Comparison of ENCODE assay signal across 28 cellular contexts in the genomic region with DNA sequence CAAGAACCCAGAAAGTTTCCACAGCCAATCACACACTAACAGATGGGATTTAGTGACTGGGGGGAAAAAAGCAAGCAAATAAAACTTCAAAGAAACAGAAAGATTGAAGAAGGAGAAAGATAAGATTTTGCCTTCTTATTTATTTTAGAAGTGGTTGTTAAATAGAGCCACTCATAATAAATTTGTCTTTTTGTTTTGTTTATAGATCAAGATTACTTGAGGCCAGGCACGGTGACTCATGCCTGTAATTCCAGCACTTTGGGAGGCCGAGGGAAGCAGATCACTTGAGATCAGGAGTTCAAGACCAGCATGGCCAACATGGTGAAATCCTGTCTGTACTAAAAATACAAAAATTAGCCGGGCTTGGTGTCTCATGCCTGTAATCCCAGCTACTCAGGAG.
DNase-seq lines count a peak whose midpoint lies in the region; ATAC-seq and TF ChIP-seq lines count a peak whose summit lies in the region.
"Had no signal": no experiment of that assay in that cellular context is flagged by ENCODE, and none has a peak within 500 bp of the region (broad histone marks: within the 10 kb centered on the region; RNA-seq: fewer than 3 reads in every experiment).

No MANE protein-coding gene starts in this region.

- no peak overlapping the region for H3K4ac ChIP-seq in mesenchymal stem cell (ENCODE audit: low read depth in 1 of 2, low read length in 2 of 2)

- H3K9me3 ChIP-seq in BLaER1 treated with 17β-estradiol and CSF1 and Interleukin-3, amounts not matched to agents 10 nM and 100 nM (replicated peaks in 1 of 11), result peaks cover 0 to 9% (median 0%) of the 10 kb centered on the region in 11 experiments; a peak in 2 of 22 replicates
- H3K9me3 ChIP-seq in body of pancreas (no peaks in the 10 kb centered on the region), mesenchymal stem cell (ENCODE audit: control insufficient read depth, low read length) (no peaks in the 10 kb centered on the region), HAP-1 (no peaks in the 10 kb centered on the region)
- H3K9me3 ChIP-seq: breast epithelium, right atrium auricular region, suprapubic skin had no signal

- H4K8ac ChIP-seq in mesenchymal stem cell (ENCODE audit: low read length), result no peak overlapping the region

- no peak overlapping the region for H2BK12ac ChIP-seq in mesenchymal stem cell (ENCODE audit: low read length in 2 of 2)

- H3K4me2 ChIP-seq in BLaER1 treated with 17β-estradiol and CSF1 and Interleukin-3, amounts not matched to agents 10 nM and 100 nM, result peak overlapping the region; percentile 2 to 92 (median 87); a peak in 19 of 22 replicates
- H3K4me2 ChIP-seq in mesenchymal stem cell (ENCODE audit: low read length, poor library complexity, severe bottlenecking), result no peak overlapping the region

- intact Hi-C loops in body of pancreas (cut with DNase I), result no loop called here

- H3K4me1 ChIP-seq in BLaER1 treated with 17β-estradiol and CSF1 and Interleukin-3, amounts not matched to agents 10 nM and 100 nM, result peaks cover 79 to 100% (median 95%) of the 10 kb centered on the region in 10 experiments
- peaks cover 6% of the 10 kb centered on the region for H3K4me1 ChIP-seq in body of pancreas
- no peaks in the 10 kb centered on the region for H3K4me1 ChIP-seq in mesenchymal stem cell (ENCODE audit: control insufficient read depth, insufficient read depth, low read depth, low read length)
- H3K4me1 ChIP-seq in HAP-1, result no peaks in the 10 kb centered on the region
- H3K4me1 ChIP-seq: breast epithelium, foreskin keratinocyte, suprapubic skin had no signal

- ATAC-seq in body of pancreas (no peak), HG02973 (IDR thresholded peaks at IDR 0.05; ENCODE audit: unreplicated experiment) (no peak), HG03439 (IDR thresholded peaks at IDR 0.05; ENCODE audit: unreplicated experiment) (no peak)
- ATAC-seq: activated CD4-positive, alpha-beta T cell treated with anti-CD3 and anti-CD28 coated beads for 36 hours; foreskin keratinocyte; T-cell had no signal

- H3K9ac ChIP-seq in BLaER1 treated with 17β-estradiol and CSF1 and Interleukin-3, amounts not matched to agents 10 nM and 100 nM, result peak overlapping the region in 8 of 11 experiments; percentile 56 to 85 (median 79); a peak in 15 of 22 replicates
- no peak overlapping the region for H3K9ac ChIP-seq in mesenchymal stem cell (ENCODE audit: low read length)

- no peak overlapping the region for H2BK5ac ChIP-seq in mesenchymal stem cell (ENCODE audit: low read depth, low read length, poor library complexity, severe bottlenecking)

- peak; percentile 45 for DNase-seq in LHCN-M2 (ENCODE audit: low read depth)
- peak in 3 of 4 donors; percentile 18 to 34 (median 20) for DNase-seq in body of pancreas
- DNase-seq in mesenchymal stem cell, result peak; percentile 53
- no peak for DNase-seq in HAP-1 (ENCODE audit: low spot score in 2 of 2)
- no peak for DNase-seq in NCI-H345 (lab: John Stamatoyannopoulos, UW)
- DNase-seq: activated CD4-positive, alpha-beta T cell treated with anti-CD3 and anti-CD28 coated beads for 36 hours; activated naive CD8-positive, alpha-beta T cell treated with anti-CD3 and anti-CD28 coated beads for 36 hours; CD4-positive, alpha-beta memory T cell; cortex of kidney; DMS153; foreskin keratinocyte; H7; hippocampal formation; MM.1S; NCI-H1436 treated with DMSO at 0.1 percent for 48 hours; NCI-H2171; NCI-H774; occipital lobe; OCI-M1; SHP77; stimulated activated CD4-positive, alpha-beta T cell treated with anti-CD3 and anti-CD28 coated beads, Interleukin-15, amount 100 ng/mL, for 24 hours; T-cell had no signal

- H3K4me3 ChIP-seq in BLaER1 treated with 17β-estradiol and CSF1 and Interleukin-3, amounts not matched to agents 10 nM and 100 nM, result no peak overlapping the region
- no peak overlapping the region for H3K4me3 ChIP-seq in body of pancreas
- H3K4me3 ChIP-seq in mesenchymal stem cell (ENCODE audit: insufficient read depth in 1 of 2, low read depth in 1 of 2, low read length in 2 of 2), result no peak overlapping the region
- H3K4me3 ChIP-seq in HAP-1, result no peak overlapping the region
- H3K4me3 ChIP-seq: breast epithelium, right atrium auricular region, suprapubic skin had no signal

- no peak overlapping the region for H3K23ac ChIP-seq in mesenchymal stem cell (ENCODE audit: low read length in 2 of 2)

- no peaks in the 10 kb centered on the region for H4K20me1 ChIP-seq in BLaER1 treated with 17β-estradiol and CSF1 and Interleukin-3, amounts not matched to agents 10 nM and 100 nM

- H3K14ac ChIP-seq in mesenchymal stem cell (ENCODE audit: low read length in 2 of 2), result no peak overlapping the region

- H3K27me3 ChIP-seq in BLaER1 treated with 17β-estradiol and CSF1 and Interleukin-3, amounts not matched to agents 10 nM and 100 nM, result no peaks in the 10 kb centered on the region
- H3K27me3 ChIP-seq in body of pancreas, result no peaks in the 10 kb centered on the region
- no peaks in the 10 kb centered on the region for H3K27me3 ChIP-seq in mesenchymal stem cell (ENCODE audit: control insufficient read depth in 1 of 2, insufficient read depth in 1 of 2, low read length in 2 of 2)
- no peaks in the 10 kb centered on the region for H3K27me3 ChIP-seq in HAP-1 (ENCODE audit: low read depth)
- H3K27me3 ChIP-seq: breast epithelium, foreskin keratinocyte, right atrium auricular region, suprapubic skin had no signal

- no peak overlapping the region for H4K91ac ChIP-seq in mesenchymal stem cell (ENCODE audit: low read length)

- in situ Hi-C loops in HAP-1 (cut with MboI; ENCODE audit: low sequenced_read_pairs), result no loop called here

- no peaks in the 10 kb centered on the region for H3K36me3 ChIP-seq in BLaER1 treated with 17β-estradiol and CSF1 and Interleukin-3, amounts not matched to agents 10 nM and 100 nM
- no peaks in the 10 kb centered on the region for H3K36me3 ChIP-seq in body of pancreas (replicated peaks in 1 of 2; ENCODE audit: insufficient read depth in 1 of 2, low read depth in 2 of 2)
- no peaks in the 10 kb centered on the region for H3K36me3 ChIP-seq in mesenchymal stem cell (ENCODE audit: control insufficient read depth in 1 of 2, insufficient read depth in 2 of 2, low read depth in 1 of 2, low read length in 2 of 2)
- H3K36me3 ChIP-seq in HAP-1 (replicated peaks), result no peaks in the 10 kb centered on the region
- H3K36me3 ChIP-seq: breast epithelium, right atrium auricular region, suprapubic skin had no signal

- H2BK15ac ChIP-seq in mesenchymal stem cell (ENCODE audit: low read depth, poor library complexity, severe bottlenecking), result no peak overlapping the region

- WGBS in body of pancreas, 2 donors, result 20 to 32% methylated on average over 3 of the region's 3 CpGs
- WGBS in mesenchymal stem cell, result 13% methylated on average over 3 of the region's 3 CpGs

- no peak overlapping the region for H2AFZ ChIP-seq in mesenchymal stem cell (ENCODE audit: low read depth, low read length)

- TF ChIP-seq POLR2A in body of pancreas (IDR thresholded peaks at IDR 0.05), result no peak

- no peak overlapping the region for H2BK120ac ChIP-seq in mesenchymal stem cell (ENCODE audit: low read depth, low read length)

- TF ChIP-seq CTCF in body of pancreas (IDR thresholded peaks at IDR 0.05), result no peak

- no peak overlapping the region for H2AK5ac ChIP-seq in mesenchymal stem cell (ENCODE audit: low read length, severe bottlenecking)

- H3K18ac ChIP-seq in mesenchymal stem cell (ENCODE audit: low read depth in 1 of 2, low read length in 2 of 2), result no peak overlapping the region

- peak overlapping the region; percentile 19 to 100 (median 94); a peak in 20 of 22 replicates for H3K27ac ChIP-seq in BLaER1 treated with 17β-estradiol and CSF1 and Interleukin-3, amounts not matched to agents 10 nM and 100 nM
- H3K27ac ChIP-seq in body of pancreas (no peak overlapping the region), mesenchymal stem cell (ENCODE audit: low read length, poor library complexity, severe bottlenecking) (no peak overlapping the region)
- H3K27ac ChIP-seq: breast epithelium, foreskin keratinocyte, right atrium auricular region, suprapubic skin had no signal

- H3K79me1 ChIP-seq in mesenchymal stem cell (replicated peaks; ENCODE audit: low read length, poor library complexity, severe bottlenecking), result no peaks in the 10 kb centered on the region

Comparison
In these comparisons a context has a peak if more than half of its experiments do, and no peak if none do; other contexts are left out.
1. H3K27ac ChIP-seq: peak in BLaER1 treated with 17β-estradiol and CSF1 and Interleukin-3, amounts not matched to agents 10 nM and 100 nM (11 of 11); none in body of pancreas (0 of 4) and mesenchymal stem cell (single experiment).
2. DNase-seq: peak in LHCN-M2 (single experiment), body of pancreas (3 of 4) and mesenchymal stem cell (single experiment); none in HAP-1 (0 of 2) and NCI-H345 (single experiment).